ENCODE assay signal across 24 cellular contexts in genomic region chr12:26988703-26989102, GRCh38.
"Had no signal": no experiment of that assay in that cellular context is flagged by ENCODE, and none has a peak within 500 bp of the region (broad histone marks: within the 10 kb centered on the region; RNA-seq: fewer than 3 reads in every experiment).

No MANE protein-coding gene starts in this region.

- H3K4me3 Mint-ChIP-seq: mesothelial cell of epicardium, naive B cell had no signal

- H3K9me3 ChIP-seq: esophagus squamous epithelium, gastrocnemius medialis, heart right ventricle, left lung, lower lobe of right lung, mucosa of descending colon had no signal

- H3K27me3 ChIP-seq: dorsolateral prefrontal cortex, esophagus squamous epithelium, gastrocnemius medialis, heart right ventricle, left lung had no signal

- H3K27ac ChIP-seq: coronary artery, epithelial cell of prostate, esophagus squamous epithelium, gastrocnemius medialis had no signal

- H3K27me3 Mint-ChIP-seq: naive B cell had no signal

- H3K4me3 ChIP-seq: coronary artery, dorsolateral prefrontal cortex, esophagus squamous epithelium, gastrocnemius medialis, heart right ventricle, left lung, lower lobe of right lung, mucosa of descending colon had no signal

- H3K4me1 Mint-ChIP-seq: mesothelial cell of epicardium had no signal

- H3K27ac Mint-ChIP-seq: mesothelial cell of epicardium had no signal

- DNase-seq: dermis blood vessel endothelial cell; dorsolateral prefrontal cortex; effector CD4-positive, alpha-beta T cell; effector memory CD4-positive, alpha-beta T cell; erythroblast; esophagus squamous epithelium; foreskin fibroblast; foreskin melanocyte; gastrocnemius medialis; glutamatergic neuron; head of caudate nucleus; heart right ventricle; hippocampal formation; left cardiac atrium; left lung; left ventricle myocardium superior; lower lobe of right lung; mesenchymal stem cell; mucosa of descending colon; naive B cell had no signal

- H3K9me3 Mint-ChIP-seq: naive B cell had no signal

- ATAC-seq: esophagus mucosa, gastrocnemius medialis, heart right ventricle, left cardiac atrium, left lung, left ventricle myocardium superior, mucosa of descending colon had no signal
